In the genomic region with DNA sequence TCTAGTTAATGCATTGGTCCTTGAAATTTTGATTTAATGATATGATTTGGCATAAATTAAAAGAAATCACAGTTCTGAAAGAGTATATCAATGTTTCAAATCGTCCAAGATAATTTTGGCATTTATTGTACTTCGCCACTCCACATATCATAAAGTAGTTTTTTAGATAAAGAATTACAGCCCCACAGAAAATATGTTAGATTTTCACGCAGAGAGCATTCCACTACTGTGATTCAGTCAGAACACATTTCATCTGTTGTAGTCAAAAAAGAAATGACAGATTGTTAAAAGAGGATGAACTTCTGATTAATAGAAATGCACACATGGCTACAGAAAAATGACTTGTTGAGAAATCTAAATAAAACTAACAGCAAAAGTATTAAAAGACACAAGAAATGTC, we compare ENCODE assay signal across 22 cellular contexts.
DNase-seq lines count a peak whose midpoint lies in the region; ATAC-seq and TF ChIP-seq lines count a peak whose summit lies in the region.
"Had no signal": no experiment of that assay in that cellular context is flagged by ENCODE, and none has a peak within 500 bp of the region (broad histone marks: within the 10 kb centered on the region; RNA-seq: fewer than 3 reads in every experiment).

No MANE protein-coding gene starts in this region.

- no peak overlapping the region for H3K4me2 ChIP-seq in SK-N-SH
- H3K4me2 ChIP-seq: A549, BLaER1 had no signal

- TF ChIP-seq CTCF in SK-N-SH (IDR thresholded peaks at IDR 0.05) (no peak), nephron progenitor cell (IDR thresholded peaks at IDR 0.05) (no peak)

- H3F3A ChIP-seq in SK-N-SH (replicated peaks; ENCODE audit: insufficient read depth), result no peaks in the 10 kb centered on the region

- no peaks in the 10 kb centered on the region for H3K27me3 ChIP-seq in SK-N-SH (ENCODE audit: insufficient read depth)
- H3K27me3 ChIP-seq: BE2C, BLaER1 had no signal

- no peaks in the 10 kb centered on the region for H4K20me1 ChIP-seq in SK-N-SH (ENCODE audit: insufficient read depth)
- H4K20me1 ChIP-seq: BLaER1 had no signal

- ATAC-seq in SK-N-SH treated with all-trans-retinoic acid at 6 μM for 48 hours, result no peak
- ATAC-seq: A549, GM12878 had no signal

- H3K4me1 Mint-ChIP-seq in nephron progenitor cell, result no peaks in the 10 kb centered on the region
- H3K4me1 Mint-ChIP-seq: CD14-positive monocyte; CD4-positive, alpha-beta memory T cell; CD4-positive, CD25-positive, alpha-beta regulatory T cell; CD8-positive, alpha-beta memory T cell had no signal

- H3K79me2 ChIP-seq in SK-N-SH (ENCODE audit: insufficient read depth), result no peaks in the 10 kb centered on the region

- 28% methylated on average over 3 of the region's 3 CpGs for WGBS in SK-N-SH (ENCODE audit: low lambda C conversion rate)

- H3K36me3 ChIP-seq in SK-N-SH (replicated peaks in 1 of 2; ENCODE audit: control insufficient read depth in 1 of 2, insufficient read depth in 2 of 2, low read length in 1 of 2), result no peaks in the 10 kb centered on the region
- H3K36me3 ChIP-seq: BE2C, BLaER1 had no signal

- no peak overlapping the region for H2AFZ ChIP-seq in SK-N-SH (ENCODE audit: low read depth)

- no peak overlapping the region for H3K27ac Mint-ChIP-seq in nephron progenitor cell
- H3K27ac Mint-ChIP-seq: CD14-positive monocyte; CD4-positive, alpha-beta memory T cell; CD4-positive, CD25-positive, alpha-beta regulatory T cell; CD8-positive, alpha-beta memory T cell had no signal

- H3K9ac ChIP-seq in SK-N-SH, result no peak overlapping the region
- H3K9ac ChIP-seq: BLaER1 had no signal

- H3K4me3 Mint-ChIP-seq in nephron progenitor cell, result no peak overlapping the region
- H3K4me3 Mint-ChIP-seq: CD14-positive monocyte; CD4-positive, alpha-beta memory T cell; CD4-positive, CD25-positive, alpha-beta regulatory T cell; CD8-positive, alpha-beta memory T cell had no signal

- no peak for DNase-seq in SK-N-SH
- DNase-seq in EL, result peak; percentile 28
- peak; percentile 64 for DNase-seq in NCI-H226
- peak; percentile 8 for DNase-seq in hepatic stellate cell (ENCODE audit: low spot score)
- DNase-seq in NCI-H2081 (lab: John Stamatoyannopoulos, UW), result no peak
- DNase-seq in stimulated activated CD8-positive, alpha-beta memory T cell treated with anti-CD3 and anti-CD28 coated beads, Interleukin-4, amount 100 ng/mL, for 48 hours, result no peak
- no peak for DNase-seq in nephron progenitor cell
- DNase-seq: AML-193; BE2C; C1 segment of cervical spinal cord; CD4-positive, alpha-beta memory T cell; CD4-positive, CD25-positive, alpha-beta regulatory T cell; CD8-positive, alpha-beta memory T cell; COR-L47; DMS79 treated with DMSO at 0.1 percent for 48 hours; GDM1 had no signal

- no peak for TF ChIP-seq EP300 in SK-N-SH (IDR thresholded peaks at IDR 0.05; ENCODE audit: borderline replicate concordance in 1 of 2, low read depth in 1 of 2, low read length in 1 of 2)

- no peaks in the 10 kb centered on the region for H3K9me3 ChIP-seq in SK-N-SH
- H3K9me3 ChIP-seq: A549, BE2C, BLaER1 had no signal

- POLR2A ChIA-PET in SK-N-SH (lab: Yijun Ruan, JAX), result no interaction called here

- no peaks in the 10 kb centered on the region for H3K27me3 Mint-ChIP-seq in nephron progenitor cell (ENCODE audit: low read depth, poor library complexity)
- H3K27me3 Mint-ChIP-seq: CD4-positive, alpha-beta memory T cell; CD4-positive, CD25-positive, alpha-beta regulatory T cell; CD8-positive, alpha-beta memory T cell had no signal

- CTCF ChIA-PET in SK-N-SH (lab: Yijun Ruan, JAX), result no interaction called here

- H3K27ac ChIP-seq in SK-N-SH (ENCODE audit: low read depth in 2 of 2, low read length in 1 of 2), result no peak overlapping the region
- H3K27ac ChIP-seq: 22Rv1, A549, BLaER1 had no signal

- H3K36me3 Mint-ChIP-seq in nephron progenitor cell (ENCODE audit: low read depth), result no peaks in the 10 kb centered on the region
- H3K36me3 Mint-ChIP-seq: CD14-positive monocyte; CD4-positive, alpha-beta memory T cell; CD4-positive, CD25-positive, alpha-beta regulatory T cell; CD8-positive, alpha-beta memory T cell had no signal

- no peak for TF ChIP-seq RAD21 in SK-N-SH (IDR thresholded peaks at IDR 0.05; ENCODE audit: low read length)

- peaks cover 5% of the 10 kb centered on the region for H3K9me3 Mint-ChIP-seq in nephron progenitor cell

- H3K4me3 ChIP-seq in SK-N-SH (ENCODE audit: low read depth in 2 of 2, low read length in 1 of 2), result no peak overlapping the region
- H3K4me3 ChIP-seq: A549, BLaER1, GM12878 had no signal

- H3K4me1 ChIP-seq in SK-N-SH (ENCODE audit: control insufficient read depth in 1 of 2, insufficient read depth in 2 of 2, low read depth in 1 of 2, low read length in 1 of 2), result no peaks in the 10 kb centered on the region; a peak in 1 of 4 replicates
- H3K4me1 ChIP-seq: A549, BE2C, BLaER1 had no signal

- no peaks in the 10 kb centered on the region for H3K9me2 ChIP-seq in SK-N-SH

TF ChIP-seq in SK-N-SH treated with all-trans-retinoic acid at 6 μM for 48 hours, 23 proteins besides CTCF, POLR2A, EP300 and RAD21:
- TF ChIP-seq SNAI2 (CRISPR knock-in tag; IDR thresholded peaks at IDR 0.05) (no peak), ISL1 (CRISPR knock-in tag; IDR thresholded peaks at IDR 0.05) (peak; percentile 92)

TF ChIP-seq in SK-N-SH, 30 proteins besides CTCF, POLR2A, EP300 and RAD21:
- no peak for TF ChIP-seq CHD2 (IDR thresholded peaks at IDR 0.05; ENCODE audit: low read length, partially characterized antibody)
- no peak for TF ChIP-seq EZH2phosphoT487 (IDR thresholded peaks at IDR 0.05; ENCODE audit: borderline replicate concordance, low read depth)
- TF ChIP-seq ELF1 (IDR thresholded peaks at IDR 0.05), result no peak
- TF ChIP-seq, protein P1, sequence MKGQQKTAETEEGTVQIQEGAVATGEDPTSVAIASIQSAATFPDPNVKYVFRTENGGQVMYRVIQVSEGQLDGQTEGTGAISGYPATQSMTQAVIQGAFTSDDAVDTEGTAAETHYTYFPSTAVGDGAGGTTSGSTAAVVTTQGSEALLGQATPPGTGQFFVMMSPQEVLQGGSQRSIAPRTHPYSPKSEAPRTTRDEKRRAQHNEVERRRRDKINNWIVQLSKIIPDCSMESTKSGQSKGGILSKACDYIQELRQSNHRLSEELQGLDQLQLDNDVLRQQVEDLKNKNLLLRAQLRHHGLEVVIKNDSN (IDR thresholded peaks at IDR 0.05; ENCODE audit: borderline replicate concordance, low read depth), result no peak
- TF ChIP-seq MEF2A (IDR thresholded peaks at IDR 0.05; ENCODE audit: borderline replicate concordance, low read depth), result no peak
- TF ChIP-seq, protein P2, sequence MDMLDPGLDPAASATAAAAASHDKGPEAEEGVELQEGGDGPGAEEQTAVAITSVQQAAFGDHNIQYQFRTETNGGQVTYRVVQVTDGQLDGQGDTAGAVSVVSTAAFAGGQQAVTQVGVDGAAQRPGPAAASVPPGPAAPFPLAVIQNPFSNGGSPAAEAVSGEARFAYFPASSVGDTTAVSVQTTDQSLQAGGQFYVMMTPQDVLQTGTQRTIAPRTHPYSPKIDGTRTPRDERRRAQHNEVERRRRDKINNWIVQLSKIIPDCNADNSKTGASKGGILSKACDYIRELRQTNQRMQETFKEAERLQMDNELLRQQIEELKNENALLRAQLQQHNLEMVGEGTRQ (IDR thresholded peaks at IDR 0.05; ENCODE audit: borderline replicate concordance, low read depth, low read length), result no peak
- TF ChIP-seq SIN3A (IDR thresholded peaks at IDR 0.05; ENCODE audit: borderline replicate concordance, low read depth, low read length), result no peak
- no peak for TF ChIP-seq FOXM1 (IDR thresholded peaks at IDR 0.05; ENCODE audit: low read depth)
- TF ChIP-seq, protein P3, sequence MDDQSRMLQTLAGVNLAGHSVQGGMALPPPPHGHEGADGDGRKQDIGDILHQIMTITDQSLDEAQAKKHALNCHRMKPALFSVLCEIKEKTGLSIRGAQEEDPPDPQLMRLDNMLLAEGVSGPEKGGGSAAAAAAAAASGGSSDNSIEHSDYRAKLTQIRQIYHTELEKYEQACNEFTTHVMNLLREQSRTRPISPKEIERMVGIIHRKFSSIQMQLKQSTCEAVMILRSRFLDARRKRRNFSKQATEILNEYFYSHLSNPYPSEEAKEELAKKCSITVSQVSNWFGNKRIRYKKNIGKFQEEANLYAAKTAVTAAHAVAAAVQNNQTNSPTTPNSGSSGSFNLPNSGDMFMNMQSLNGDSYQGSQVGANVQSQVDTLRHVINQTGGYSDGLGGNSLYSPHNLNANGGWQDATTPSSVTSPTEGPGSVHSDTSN (IDR thresholded peaks at IDR 0.05), result no peak
- TF ChIP-seq MXI1 (IDR thresholded peaks at IDR 0.05; ENCODE audit: low read depth, low read length), result no peak
- TF ChIP-seq RCOR1 (IDR thresholded peaks at IDR 0.05; ENCODE audit: low read length), result no peak
- TF ChIP-seq, protein P4, sequence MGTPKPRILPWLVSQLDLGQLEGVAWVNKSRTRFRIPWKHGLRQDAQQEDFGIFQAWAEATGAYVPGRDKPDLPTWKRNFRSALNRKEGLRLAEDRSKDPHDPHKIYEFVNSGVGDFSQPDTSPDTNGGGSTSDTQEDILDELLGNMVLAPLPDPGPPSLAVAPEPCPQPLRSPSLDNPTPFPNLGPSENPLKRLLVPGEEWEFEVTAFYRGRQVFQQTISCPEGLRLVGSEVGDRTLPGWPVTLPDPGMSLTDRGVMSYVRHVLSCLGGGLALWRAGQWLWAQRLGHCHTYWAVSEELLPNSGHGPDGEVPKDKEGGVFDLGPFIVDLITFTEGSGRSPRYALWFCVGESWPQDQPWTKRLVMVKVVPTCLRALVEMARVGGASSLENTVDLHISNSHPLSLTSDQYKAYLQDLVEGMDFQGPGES (IDR thresholded peaks at IDR 0.05; ENCODE audit: low read depth, low read length), result no peak
- TF ChIP-seq, protein P5, sequence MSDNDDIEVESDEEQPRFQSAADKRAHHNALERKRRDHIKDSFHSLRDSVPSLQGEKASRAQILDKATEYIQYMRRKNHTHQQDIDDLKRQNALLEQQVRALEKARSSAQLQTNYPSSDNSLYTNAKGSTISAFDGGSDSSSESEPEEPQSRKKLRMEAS (IDR thresholded peaks at IDR 0.05; ENCODE audit: low read depth), result no peak
- TF ChIP-seq RFX5 (IDR thresholded peaks at IDR 0.05; ENCODE audit: low read length), result no peak
- no peak for TF ChIP-seq POLR2AphosphoS5 (IDR thresholded peaks at IDR 0.05; ENCODE audit: low read depth, low read length)
- no peak for TF ChIP-seq NFIC (IDR thresholded peaks at IDR 0.05; ENCODE audit: borderline replicate concordance)
- no peak for TF ChIP-seq GABPA (IDR thresholded peaks at IDR 0.05; ENCODE audit: low read depth)
TF ChIP-seq in SK-N-SH: peak in this region for 0.

Comparison
In these comparisons a context has a peak if more than half of its experiments do, and no peak if none do; other contexts are left out.
1. DNase-seq: peak in EL (single experiment), NCI-H226 (single experiment) and hepatic stellate cell (single experiment); none in SK-N-SH (single experiment), NCI-H2081 (0 of 2), stimulated activated CD8-positive, alpha-beta memory T cell treated with anti-CD3 and anti-CD28 coated beads, Interleukin-4, amount 100 ng/mL, for 48 hours (single experiment) and nephron progenitor cell (single experiment).